In the genomic region with DNA sequence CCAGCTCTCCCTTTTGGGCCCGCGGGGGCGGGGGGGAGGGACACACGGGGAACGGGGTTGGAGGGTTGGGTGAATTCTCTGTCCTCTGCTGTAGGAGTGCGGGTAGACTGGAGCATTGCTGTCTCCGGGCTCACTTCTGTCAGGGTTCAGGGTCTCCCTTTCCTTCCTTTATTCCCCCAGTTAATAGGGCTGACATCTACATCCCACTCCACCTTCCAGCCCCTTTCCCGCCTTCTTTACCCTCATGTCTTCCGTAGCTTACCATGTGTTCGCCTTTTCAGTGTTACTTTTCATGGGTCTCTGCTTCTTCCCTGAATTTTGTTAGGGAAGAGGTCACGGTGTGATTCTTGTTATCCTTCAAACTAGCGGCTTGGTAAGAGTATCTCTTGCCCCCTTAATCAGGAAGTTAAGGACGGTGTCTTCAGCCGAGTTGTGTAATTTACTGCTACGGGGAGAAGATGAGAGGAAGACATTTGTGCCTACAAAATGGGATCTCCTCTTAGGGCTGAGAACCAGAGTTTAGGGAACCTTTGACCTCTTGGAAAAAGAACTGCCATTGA, we compare ENCODE assay signal across 8 cellular contexts.
DNase-seq lines count a peak whose midpoint lies in the region; TF ChIP-seq lines count a peak whose summit lies in the region.

No MANE protein-coding gene starts in this region.

- in situ Hi-C loops in GM13977 (cut with MboI; ENCODE audit: low pct_unique_long_range_greater_than_20kb, low sequenced_read_pairs, unreplicated experiment): loop anchor here (25.0 kb wide), 1 partner anchor 408 kb away; a partner anchor contains a TSS

- H3K27me3 ChIP-seq in subcutaneous abdominal adipose tissue (ENCODE audit: control insufficient read depth in 5 of 5, insufficient read depth in 4 of 5, low read length in 5 of 5): no peaks in the 10 kb centered on the region

- no peaks in the 10 kb centered on the region for H3K36me3 ChIP-seq in subcutaneous abdominal adipose tissue (ENCODE audit: control insufficient read depth in 5 of 5, insufficient read depth in 5 of 5, low read length in 5 of 5)

- peak overlapping the region; percentile 88 to 96 (median 95) for H3K4me3 ChIP-seq in subcutaneous abdominal adipose tissue (ENCODE audit: low read depth in 1 of 5, low read length in 5 of 5)

- peaks cover 0 to 48% (median 38%) of the 10 kb centered on the region in 5 donors for H3K4me1 ChIP-seq in subcutaneous abdominal adipose tissue (ENCODE audit: control insufficient read depth in 5 of 5, insufficient read depth in 5 of 5, low read length in 5 of 5)

- peak; percentile 22 for DNase-seq in stimulated activated CD8-positive, alpha-beta memory T cell treated with anti-CD3 and anti-CD28 coated beads, Interleukin-12 subunit alpha, Interleukin-12 subunit beta, amount 100 ng/mL, for 1 hour (ENCODE audit: low read depth)
- DNase-seq in stimulated activated CD8-positive, alpha-beta memory T cell treated with anti-CD3 and anti-CD28 coated beads, Interleukin-4, amount 100 ng/mL, for 48 hours: no peak
- DNase-seq in Kasumi-1 (lab: John Stamatoyannopoulos, UW) (peak; percentile 66 to 78), kidney glomerular epithelial cell (lab: John Stamatoyannopoulos, UW) (peak; percentile 7), GM13977 (ENCODE audit: low spot score) (no peak), amniotic stem cell (lab: John Stamatoyannopoulos, UW) (no peak)

- TF ChIP-seq CTCF in GM13977 (IDR thresholded peaks at IDR 0.05; ENCODE audit: extremely low read depth, insufficient read depth, missing control alignments): no peak

- H3K9me3 ChIP-seq in subcutaneous abdominal adipose tissue (ENCODE audit: control insufficient read depth in 5 of 5, low read length in 5 of 5): no peaks in the 10 kb centered on the region

- H3K27ac ChIP-seq in angular gyrus (ENCODE audit: low read depth, low read length): peak overlapping the region; percentile 86
- peak overlapping the region; percentile 95 for H3K27ac ChIP-seq in subcutaneous abdominal adipose tissue (ENCODE audit: low read depth, low read length)

- peak overlapping the region; percentile 32 to 96 (median 90) for H3K9ac ChIP-seq in subcutaneous abdominal adipose tissue (ENCODE audit: low read length in 5 of 5)

Comparison
In these comparisons a context has a peak if more than half of its experiments do, and no peak if none do; other contexts are left out.
1. DNase-seq: peak in stimulated activated CD8-positive, alpha-beta memory T cell treated with anti-CD3 and anti-CD28 coated beads, Interleukin-12 subunit alpha, Interleukin-12 subunit beta, amount 100 ng/mL, for 1 hour (single experiment), Kasumi-1 (2 of 2) and kidney glomerular epithelial cell (single experiment); none in stimulated activated CD8-positive, alpha-beta memory T cell treated with anti-CD3 and anti-CD28 coated beads, Interleukin-4, amount 100 ng/mL, for 48 hours (single experiment), GM13977 (single experiment) and amniotic stem cell (single experiment).